8 cellular contexts compared by ENCODE assay signal in the genomic region with DNA sequence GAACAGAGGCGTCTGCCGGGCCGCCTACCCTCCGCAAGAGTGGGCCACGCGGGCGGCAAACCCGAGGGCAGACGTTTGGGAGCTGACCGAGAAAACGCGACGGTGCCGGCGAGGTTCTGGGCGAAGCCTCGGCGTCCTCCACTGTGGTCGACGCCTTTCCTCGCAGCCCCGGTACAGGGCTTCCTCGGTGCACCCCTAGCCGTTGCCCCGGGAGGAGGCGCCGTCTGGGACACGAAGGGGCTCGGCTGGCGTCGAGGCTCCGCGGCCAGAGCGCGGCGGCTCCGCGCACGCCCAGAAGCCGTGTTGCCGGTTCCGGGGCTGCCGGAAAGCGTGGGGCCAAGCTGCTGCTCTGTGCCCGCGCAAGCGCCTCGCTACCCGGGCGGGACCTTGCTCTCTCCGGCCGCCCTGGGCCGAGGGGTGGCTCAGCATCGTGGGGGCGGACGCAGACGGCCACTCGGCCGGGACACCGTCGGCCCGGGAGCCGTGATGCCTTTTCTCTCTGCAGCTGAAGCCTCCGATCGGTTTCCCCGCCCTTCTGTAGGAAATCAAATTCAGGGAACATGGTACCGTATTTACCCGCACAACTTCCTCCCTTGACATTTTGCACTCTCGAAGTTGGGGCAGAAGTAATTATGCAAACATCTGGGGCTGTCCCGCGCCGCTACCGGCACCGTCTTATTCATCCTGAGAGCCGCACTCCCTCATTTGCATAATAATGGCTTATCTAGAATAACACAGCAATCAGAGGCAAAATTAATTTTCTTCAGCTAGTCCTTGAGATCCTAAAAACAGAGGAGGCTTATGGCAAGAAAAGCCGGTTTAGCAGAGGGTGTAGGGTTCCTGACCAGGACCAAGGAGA. TPM values are rescaled to one million over a fixed set of nuclear protein-coding genes. Genes with fewer than 3 reads are reported as not detected.
DNase-seq lines count a peak whose midpoint lies in the region; ATAC-seq, FAIRE-seq and TF ChIP-seq lines count a peak whose summit lies in the region.

No MANE protein-coding gene starts in this region.

- FAIRE-seq in GM19239 (lab: Jason Lieb, UNC) = peak; percentile 89
- no peak for FAIRE-seq in keratinocyte (lab: Jason Lieb, UNC)

- peak overlapping the region; percentile 30 for H2AFZ ChIP-seq in keratinocyte (ENCODE audit: control insufficient read depth, low read length)

- H3K36me3 ChIP-seq in keratinocyte (ENCODE audit: control insufficient read depth in 2 of 2, extremely low read depth in 1 of 2, insufficient read depth in 2 of 2, low read length in 2 of 2) (no peaks in the 10 kb centered on the region), testis (ENCODE audit: low read depth, missing control alignments) (no peaks in the 10 kb centered on the region)

- intact Hi-C loops in testis (cut with DNase I; ENCODE audit: low total_unique reads) = no loop called here

- H3K27ac ChIP-seq in C4-2B = peak overlapping the region; percentile 69
- no peak overlapping the region for H3K27ac ChIP-seq in keratinocyte (ENCODE audit: control insufficient read depth, insufficient read depth, low read length)
- H3K27ac ChIP-seq in testis = no peak overlapping the region

- no peak for TF ChIP-seq POLR2A in testis (IDR thresholded peaks at IDR 0.05)

- peaks cover 100% of the 10 kb centered on the region for H3K27me3 ChIP-seq in keratinocyte (ENCODE audit: control insufficient read depth, extremely low read depth, insufficient read depth, low read length)
- peaks cover 11% of the 10 kb centered on the region for H3K27me3 ChIP-seq in testis

- H3K4me3 ChIP-seq in keratinocyte (ENCODE audit: control insufficient read depth in 2 of 3, extremely low read depth in 1 of 3, insufficient read depth in 2 of 3, low read depth in 1 of 3, low read length in 3 of 3) = peak overlapping the region in 1 of 3 experiments; percentile 23
- peak overlapping the region in 1 of 2 donors; percentile 55 for H3K4me3 ChIP-seq in testis

- no peaks in the 10 kb centered on the region for H3K79me2 ChIP-seq in keratinocyte (ENCODE audit: control insufficient read depth, insufficient read depth, low read length)

- H3K4me2 ChIP-seq in keratinocyte (ENCODE audit: control insufficient read depth, extremely low read depth, insufficient read depth, low read depth, low read length) = peak overlapping the region; percentile 41

- no peaks in the 10 kb centered on the region for H3K9me1 ChIP-seq in keratinocyte (ENCODE audit: control insufficient read depth, extremely low read depth, insufficient read depth, low read length)

- ATAC-seq in stimulated activated naive CD8-positive, alpha-beta T cell treated with anti-CD3 and anti-CD28 coated beads, Interleukin-15, Interleukin-2, amounts not matched to agents 100 U/mL and 50 U/mL, for 24 hours = peak; percentile 85

- H3K9ac ChIP-seq in keratinocyte (ENCODE audit: control insufficient read depth, extremely low read depth, insufficient read depth, low read length) = no peak overlapping the region

- dilution Hi-C loops in keratinocyte (cut with MboI; ENCODE audit: extremely low pct_ligation_motif_present, low sequenced_read_pairs) = no loop called here

- no peak for TF ChIP-seq CTCF in C4-2B (conservative IDR thresholded peaks at IDR 0.05)
- TF ChIP-seq CTCF in keratinocyte (optimal IDR thresholded peaks at IDR 0.05 in 1 of 3, IDR thresholded peaks at IDR 0.05 in 1 of 3, conservative IDR thresholded peaks at IDR 0.05 in 1 of 3; ENCODE audit: extremely low read depth in 1 of 3, insufficient read depth in 2 of 3, low read length in 3 of 3) = no peak
- no peak for TF ChIP-seq CTCF in testis (IDR thresholded peaks at IDR 0.05)

- DNase-seq in GM19239 (ENCODE audit: insufficient read length, low spot score) (no peak), HUDEP-2 (lab: John Stamatoyannopoulos, UW; ENCODE audit: unreplicated experiment in 76 of 76) (peak in 59 of 76 experiments; percentile 23 to 82 (median 48)), keratinocyte (ENCODE audit: low read depth, low spot score) (no peak), testis (no peak), Ammon's horn (ENCODE audit: low spot score) (no peak)
- peak; percentile 88 for DNase-seq in activated CD8-positive, alpha-beta memory T cell treated with anti-CD3 and anti-CD28 coated beads for 24 hours
- peak; percentile 77 for DNase-seq in stimulated activated naive CD8-positive, alpha-beta T cell treated with anti-CD3 and anti-CD28 coated beads, Interleukin-15, Interleukin-2, amounts not matched to agents 100 U/mL and 50 U/mL, for 24 hours

- WGBS in testis, 2 donors = 2 to 5% methylated on average over 28 to 72 of the region's 76 CpGs

- peaks cover 25% of the 10 kb centered on the region for H3K4me1 ChIP-seq in keratinocyte (ENCODE audit: control insufficient read depth, extremely low read depth, insufficient read depth, low read length)
- peaks cover 11% of the 10 kb centered on the region for H3K4me1 ChIP-seq in testis

- no peaks in the 10 kb centered on the region for H3K9me3 ChIP-seq in keratinocyte (ENCODE audit: control insufficient read depth, low read depth, low read length)
- H3K9me3 ChIP-seq in testis = no peaks in the 10 kb centered on the region

- H4K20me1 ChIP-seq in keratinocyte (ENCODE audit: control insufficient read depth, extremely low read depth, insufficient read depth, low read length) = peaks cover 3% of the 10 kb centered on the region

RNA-seq across cellular contexts. Expression of a gene that starts 7.3 kb away (rescaled TPM):
- polyA plus RNA-seq in keratinocyte = 0.22 to 0.49 TPM (median 0.24 TPM) in 3 replicates
- 0.31 TPM for polyA plus RNA-seq in keratinocyte (2011; ENCODE audit: low read depth)
- polyA plus RNA-seq in keratinocyte (2011; cell fraction: cytosol; rRNA removed) = 0.29 and 0.86 TPM in 2 replicates
- polyA plus RNA-seq in keratinocyte (2011; cell fraction: nucleus; rRNA removed) = 0.67 and 1.5 TPM in 2 replicates
- polyA plus RNA-seq in keratinocyte (2012; ENCODE audit: low replicate concordance) = 2.2 and 2.8 TPM in 2 replicates
- 0.13 to 0.38 TPM (median 0.36 TPM) in 3 replicates for polyA minus RNA-seq in keratinocyte
- polyA minus RNA-seq in keratinocyte (2011; cell fraction: cytosol; rRNA and poly(A)+ RNA removed) = not detected
- polyA minus RNA-seq in keratinocyte (2011; cell fraction: nucleus; rRNA and poly(A)+ RNA removed) = 0.53 and 1.9 TPM in 2 replicates
- 10 to 100 TPM; 13.9 to 22.4 TPM for total RNA-seq in testis
- polyA plus RNA-seq in testis (ENCODE audit: insufficient read depth, low read depth, low replicate concordance) = 13.8 TPM

RNA-seq across cellular contexts. Expression of a gene that starts 26.3 kb away (rescaled TPM):
- polyA plus RNA-seq in keratinocyte (1.7 to 2.3 TPM (median 1.8 TPM) in 3 replicates), testis (ENCODE audit: insufficient read depth, low read depth, low replicate concordance) (19.4 TPM)
- polyA plus RNA-seq in keratinocyte (2011; ENCODE audit: low read depth) = 0.32 TPM
- polyA plus RNA-seq in keratinocyte (2011; cell fraction: cytosol; rRNA removed) = 1.1 and 1.8 TPM in 2 replicates
- polyA plus RNA-seq in keratinocyte (2011; cell fraction: nucleus; rRNA removed) = 3.6 and 4.7 TPM in 2 replicates
- 0.93 and 2.2 TPM in 2 replicates for polyA plus RNA-seq in keratinocyte (2012; ENCODE audit: low replicate concordance)
- polyA minus RNA-seq in keratinocyte = 2.2 to 3.3 TPM (median 2.4 TPM) in 3 replicates
- polyA minus RNA-seq in keratinocyte (2011; cell fraction: cytosol; rRNA and poly(A)+ RNA removed) = 2.3 TPM
- polyA minus RNA-seq in keratinocyte (2011; cell fraction: nucleus; rRNA and poly(A)+ RNA removed) = 2.2 and 3.3 TPM in 2 replicates
- total RNA-seq in testis = 10 to 100 TPM; 27.1 to 30.7 TPM

RNA-seq across cellular contexts. Expression of a gene that starts 35.0 kb away (rescaled TPM):
- polyA plus RNA-seq in keratinocyte = 5.4 to 11.0 TPM (median 7.0 TPM) in 3 replicates
- 26.5 TPM for polyA plus RNA-seq in keratinocyte (2011; ENCODE audit: low read depth)
- 3.5 and 6.7 TPM in 2 replicates for polyA plus RNA-seq in keratinocyte (2011; cell fraction: cytosol; rRNA removed)
- 9.5 and 9.7 TPM in 2 replicates for polyA plus RNA-seq in keratinocyte (2011; cell fraction: nucleus; rRNA removed)
- polyA plus RNA-seq in keratinocyte (2012; ENCODE audit: low replicate concordance) = 8.2 and 21.9 TPM in 2 replicates
- 1.8 to 6.5 TPM (median 2.7 TPM) in 3 replicates for polyA minus RNA-seq in keratinocyte
- polyA minus RNA-seq in keratinocyte (2011; cell fraction: cytosol; rRNA and poly(A)+ RNA removed) = 17.5 TPM
- 12.8 and 12.9 TPM in 2 replicates for polyA minus RNA-seq in keratinocyte (2011; cell fraction: nucleus; rRNA and poly(A)+ RNA removed)
- total RNA-seq in testis = 10 to 100 TPM; 23.5 to 35.9 TPM
- 11.5 TPM for polyA plus RNA-seq in testis (ENCODE audit: insufficient read depth, low read depth, low replicate concordance)

Comparison
In these comparisons a context has a peak if more than half of its experiments do, and no peak if none do; other contexts are left out.
1. DNase-seq: peak in HUDEP-2 (59 of 76), activated CD8-positive, alpha-beta memory T cell treated with anti-CD3 and anti-CD28 coated beads for 24 hours (single experiment) and stimulated activated naive CD8-positive, alpha-beta T cell treated with anti-CD3 and anti-CD28 coated beads, Interleukin-15, Interleukin-2, amounts not matched to agents 100 U/mL and 50 U/mL, for 24 hours (single experiment); none in GM19239 (single experiment), keratinocyte (single experiment), testis (single experiment) and Ammon's horn (single experiment).